In the genomic region with DNA sequence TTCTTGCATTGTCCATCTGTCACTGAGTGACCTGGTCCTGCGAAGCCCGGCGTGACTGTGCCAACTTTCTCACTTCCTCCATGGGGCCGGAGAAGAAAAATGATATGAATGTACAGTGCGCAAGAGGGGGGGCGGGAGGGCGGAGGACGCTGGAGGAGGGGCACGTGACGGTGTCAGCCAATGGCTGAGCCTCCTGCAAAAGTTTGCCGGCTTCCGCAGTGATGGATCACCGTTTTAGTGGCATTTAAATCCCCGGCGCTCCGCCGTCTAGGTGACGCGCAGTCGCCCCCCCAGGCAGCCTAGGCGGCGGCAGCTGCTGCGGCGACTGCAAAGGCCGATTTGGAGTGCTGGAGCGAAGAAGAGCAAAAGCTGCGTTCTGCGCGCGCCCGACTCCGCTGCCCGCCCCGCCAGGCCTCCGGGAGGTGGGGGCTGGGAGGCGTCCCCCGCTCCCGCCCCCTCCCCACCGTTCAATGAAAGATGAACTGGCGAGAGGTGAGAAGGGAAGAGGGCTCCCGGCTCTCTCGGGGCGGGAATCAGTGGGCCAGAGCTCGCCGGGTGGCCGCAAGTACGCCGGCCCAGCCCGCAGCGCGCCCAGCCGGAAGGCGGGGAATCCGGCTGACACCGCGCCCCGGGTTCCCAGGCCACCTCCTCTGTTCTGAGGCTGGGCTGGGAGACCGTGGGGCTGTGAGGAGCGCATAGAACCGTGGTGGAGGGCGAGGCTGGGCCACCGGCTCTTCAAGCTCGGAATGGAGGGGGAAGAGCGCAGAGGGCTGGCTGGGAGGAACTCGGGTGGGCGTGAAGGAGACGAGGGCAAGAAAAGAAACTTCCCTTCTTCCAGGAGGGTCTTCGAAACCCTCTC, we compare ENCODE assay signal across 8 cellular contexts. TPM values are rescaled to one million over a fixed set of nuclear protein-coding genes. Genes with fewer than 3 reads are reported as not detected.
A peak's percentile ranks its signal among the peaks of the same experiment; 100 is the strongest.
DNase-seq lines count a peak whose midpoint lies in the region; ATAC-seq and TF ChIP-seq lines count a peak whose summit lies in the region.

TSS of gene HOXA1 (minus strand) at position 104 of the 859 bp plus-strand sequence. CDS start at position 16, 88 bp downstream.

- H3K9me3 ChIP-seq in HAP-1, result no peaks in the 10 kb centered on the region
- no peaks in the 10 kb centered on the region for H3K9me3 ChIP-seq in BE2C

- TF ChIP-seq CTCF in GM06990 (IDR thresholded peaks at IDR 0.05; ENCODE audit: insufficient read depth, low read length, poor library complexity, severe bottlenecking), result peak; percentile 7
- no peak for TF ChIP-seq CTCF in BE2C (IDR thresholded peaks at IDR 0.05; ENCODE audit: low read depth, low read length)

- H3K36me3 ChIP-seq in GM06990 (ENCODE audit: control insufficient read depth, insufficient read depth, low read length), result no peaks in the 10 kb centered on the region
- peaks cover 5% of the 10 kb centered on the region; the same call in 1 of the 2 replicates for H3K36me3 ChIP-seq in HAP-1 (replicated peaks)
- H3K36me3 ChIP-seq in BE2C, result no peaks in the 10 kb centered on the region

- peaks cover 37% of the 10 kb centered on the region for H3K4me1 ChIP-seq in HAP-1
- H3K4me1 ChIP-seq in BE2C, result no peaks in the 10 kb centered on the region

- peak within 1 kb of the TSS; percentile 66 for H3K4me3 ChIP-seq in GM06990 (replicated peaks; ENCODE audit: low read depth, low read length)
- peak within 1 kb of the TSS; percentile 64 for H3K4me3 ChIP-seq in HAP-1
- H3K4me3 ChIP-seq in BE2C (ENCODE audit: low read depth, low read length), result no peak within 1 kb of the TSS

- no peaks in the 10 kb centered on the region for H3K27me3 ChIP-seq in GM06990 (replicated peaks; ENCODE audit: control insufficient read depth, insufficient read depth, low read length)
- H3K27me3 ChIP-seq in HAP-1 (ENCODE audit: low read depth), result no peaks in the 10 kb centered on the region
- peaks cover 99% of the 10 kb centered on the region for H3K27me3 ChIP-seq in BE2C

- in situ Hi-C loops in HAP-1 (cut with MboI; ENCODE audit: low sequenced_read_pairs), result no loop called here
- in situ Hi-C loops in SK-MEL-5 (cut with HindIII; ENCODE audit: low pct_unique_long_range_greater_than_20kb, low sequenced_read_pairs), result no loop called here

- peak; percentile 85 for ATAC-seq in left ventricle myocardium superior
- ATAC-seq in sciatic nerve, result peak; percentile 80

- DNase-seq in GM06990 (ENCODE audit: extremely low read depth, insufficient read length) (peak; percentile 85), HAP-1 (ENCODE audit: low spot score in 2 of 2) (peak; percentile 93 to 95), M059J (ENCODE audit: low read depth) (peak; percentile 95), SK-MEL-5 (ENCODE audit: low read depth, low spot score) (peak; percentile 85), left ventricle myocardium superior (peak; percentile 65), sciatic nerve (ENCODE audit: low spot score) (peak; percentile 89), BE2C (no peak)
- peak; percentile 68 for DNase-seq in activated naive CD4-positive, alpha-beta T cell treated with anti-CD3 and anti-CD28 coated beads, Interleukin-2, amount 50 U/mL, for 16 hours

- intact Hi-C loops in left ventricle myocardium superior (cut with micrococcal nuclease), result no loop called here
- intact Hi-C loops in sciatic nerve (cut with DNase I), result no loop called here

RNA-seq across cellular contexts. Expression of gene HOXA1, which starts in this region (rescaled TPM):
- total RNA-seq in M059J (2014; rRNA removed; shearing (Covaris generic)), result 8.2 and 9.1 TPM in 2 replicates
- 5.6 TPM in 2 replicates for total RNA-seq in SK-MEL-5 (2014; rRNA removed; shearing (Covaris generic))
- polyA plus RNA-seq in SK-MEL-5 (2015; cell fraction: cytosol; rRNA removed), result 8.0 and 9.2 TPM in 2 replicates
- 3.4 and 7.9 TPM in 2 replicates for polyA plus RNA-seq in SK-MEL-5 (2015; cell fraction: nucleus; rRNA removed)
- total RNA-seq in left ventricle myocardium superior, result not detected
- 0.98 TPM for total RNA-seq in sciatic nerve
- not detected for polyA plus RNA-seq in BE2C (2012; ENCODE audit: insufficient read depth, insufficient read length, low read depth)

Comparison
In these comparisons a context has a peak if more than half of its experiments do, and no peak if none do; other contexts are left out.
1. Peak in DNase-seq and ATAC-seq in left ventricle myocardium superior; RNA of the gene not detected or under 1 TPM.
2. Peak in DNase-seq and ATAC-seq in sciatic nerve; RNA of the gene not detected or under 1 TPM.